29 cellular contexts compared by ENCODE assay signal in genomic region chr3:76040946-76041345, GRCh38.
DNase-seq lines count a peak whose midpoint lies in the region; ATAC-seq, FAIRE-seq and TF ChIP-seq lines count a peak whose summit lies in the region.
"Had no signal": no experiment of that assay in that cellular context is flagged by ENCODE, and none has a peak within 500 bp of the region (broad histone marks: within the 10 kb centered on the region; RNA-seq: fewer than 3 reads in every experiment).

No MANE protein-coding gene starts in this region.

- H3K4me1 Mint-ChIP-seq in astrocyte (ENCODE audit: low read depth, unreplicated experiment): peaks cover 12% of the 10 kb centered on the region
- H3K4me1 Mint-ChIP-seq: activated CD8-positive, alpha-beta memory T cell treated with anti-CD3 and anti-CD28 coated beads, Interleukin-2, amount 10 ng/mL, durations not matched to agents 7 days and 5 days; IgD-negative memory B cell; natural killer cell had no signal

- peaks cover 10% of the 10 kb centered on the region for H3K4me1 ChIP-seq in astrocyte (ENCODE audit: insufficient read depth, low read length)
- H3K4me1 ChIP-seq: gastrocnemius medialis, suprapubic skin, uterus had no signal

- H3K27me3 ChIP-seq in astrocyte (ENCODE audit: insufficient read depth, low read length): no peaks in the 10 kb centered on the region
- H3K27me3 ChIP-seq: gastrocnemius medialis, MG63, suprapubic skin, uterus had no signal

- no peak overlapping the region for H3K4me3 Mint-ChIP-seq in astrocyte (ENCODE audit: unreplicated experiment)
- H3K4me3 Mint-ChIP-seq: activated CD8-positive, alpha-beta memory T cell treated with anti-CD3 and anti-CD28 coated beads, Interleukin-2, amount 10 ng/mL, durations not matched to agents 7 days and 5 days; activated naive CD8-positive, alpha-beta T cell; IgD-negative memory B cell; natural killer cell had no signal

- no peak overlapping the region for H3K4me3 ChIP-seq in AG09309 (ENCODE audit: control insufficient read depth, low read depth, low read length)
- no peak overlapping the region for H3K4me3 ChIP-seq in astrocyte (ENCODE audit: insufficient read depth, low read depth, low read length)
- no peak overlapping the region for H3K4me3 ChIP-seq in fibroblast of pulmonary artery (replicated peaks; ENCODE audit: low read depth, low read length)
- H3K4me3 ChIP-seq: gastrocnemius medialis, GM12878, MG63, suprapubic skin, uterus had no signal

- H3K27ac ChIP-seq in astrocyte (ENCODE audit: low read depth, low read length): no peak overlapping the region
- H3K27ac ChIP-seq: gastrocnemius medialis, parathyroid adenoma, suprapubic skin, uterus had no signal

- no peak overlapping the region for H3K9ac ChIP-seq in astrocyte (ENCODE audit: low read length)
- H3K9ac ChIP-seq: parathyroid adenoma had no signal

- H3K36me3 Mint-ChIP-seq in astrocyte (ENCODE audit: low read depth, unreplicated experiment): no peaks in the 10 kb centered on the region
- H3K36me3 Mint-ChIP-seq: activated CD8-positive, alpha-beta memory T cell treated with anti-CD3 and anti-CD28 coated beads, Interleukin-2, amount 10 ng/mL, durations not matched to agents 7 days and 5 days; activated naive CD8-positive, alpha-beta T cell; IgD-negative memory B cell; natural killer cell had no signal

- DNase-seq in AG09309 (ENCODE audit: low read depth) (peak; percentile 35), HS-5 (ENCODE audit: low read depth) (peak; percentile 58), astrocyte (ENCODE audit: low read depth) (peak; percentile 57), fibroblast of pulmonary artery (ENCODE audit: low read depth) (peak; percentile 22), retina (no peak), left cardiac atrium (no peak), NCI-H510A (lab: John Stamatoyannopoulos, UW) (no peak)
- DNase-seq: activated CD4-positive, alpha-beta T cell treated with anti-CD3 and anti-CD28 coated beads for 48 hours; activated CD8-positive, alpha-beta memory T cell treated with anti-CD3 and anti-CD28 coated beads, Interleukin-2, amount 10 ng/mL, durations not matched to agents 7 days and 5 days; dermis blood vessel endothelial cell; gastrocnemius medialis; GF-D8; kidney glomerular epithelial cell; mesenchymal stem cell; MG63; natural killer cell; NCI-H1436; NCI-H2171; NCI-H526 treated with DMSO at 0.1 percent for 48 hours; uterus had no signal

- H4K20me1 ChIP-seq in astrocyte (ENCODE audit: insufficient read depth, low read length): no peaks in the 10 kb centered on the region

- H3K79me2 ChIP-seq in astrocyte (ENCODE audit: insufficient read depth, low read length): no peaks in the 10 kb centered on the region
- H3K79me2 ChIP-seq: parathyroid adenoma had no signal

- H3K4me2 ChIP-seq in astrocyte (ENCODE audit: low read length): peak overlapping the region; percentile 24

- no peak for TF ChIP-seq CTCF in AG09309 (IDR thresholded peaks at IDR 0.05; ENCODE audit: control insufficient read depth, insufficient read depth, low read depth, low read length, missing control alignments)
- TF ChIP-seq CTCF in astrocyte (IDR thresholded peaks at IDR 0.05; ENCODE audit: insufficient read depth, low read depth, low read length): no peak
- no peak for TF ChIP-seq CTCF in fibroblast of pulmonary artery (IDR thresholded peaks at IDR 0.05; ENCODE audit: low read length, missing control alignments)

- H3K27ac Mint-ChIP-seq in astrocyte (ENCODE audit: unreplicated experiment): no peak overlapping the region
- H3K27ac Mint-ChIP-seq: activated CD8-positive, alpha-beta memory T cell treated with anti-CD3 and anti-CD28 coated beads, Interleukin-2, amount 10 ng/mL, durations not matched to agents 7 days and 5 days; activated naive CD8-positive, alpha-beta T cell; IgD-negative memory B cell; natural killer cell had no signal

- H3K36me3 ChIP-seq in astrocyte (ENCODE audit: insufficient read depth, low read length): no peaks in the 10 kb centered on the region
- H3K36me3 ChIP-seq: gastrocnemius medialis, MG63, suprapubic skin, uterus had no signal

- ATAC-seq in left cardiac atrium (no peak), HG03095 (IDR thresholded peaks at IDR 0.05; ENCODE audit: unreplicated experiment) (no peak)
- ATAC-seq: activated CD8-positive, alpha-beta memory T cell treated with anti-CD3 and anti-CD28 coated beads, Interleukin-2, amount 10 ng/mL, durations not matched to agents 7 days and 5 days; gastrocnemius medialis; GM12878; natural killer cell; sciatic nerve had no signal

- peak; percentile 20 for FAIRE-seq in astrocyte (lab: Jason Lieb, UNC)
- FAIRE-seq: bronchial epithelial cell, GM12878, TTC549 had no signal

- no peaks in the 10 kb centered on the region for H3K27me3 Mint-ChIP-seq in astrocyte (ENCODE audit: low read depth, unreplicated experiment)
- H3K27me3 Mint-ChIP-seq: activated CD8-positive, alpha-beta memory T cell treated with anti-CD3 and anti-CD28 coated beads, Interleukin-2, amount 10 ng/mL, durations not matched to agents 7 days and 5 days; activated naive CD8-positive, alpha-beta T cell; IgD-negative memory B cell had no signal

- H3K9me3 Mint-ChIP-seq in astrocyte (ENCODE audit: unreplicated experiment): no peaks in the 10 kb centered on the region

- intact Hi-C loops in left cardiac atrium (cut with DNase I): no loop called here

- H2AFZ ChIP-seq in astrocyte (ENCODE audit: low read depth, low read length): no peak overlapping the region
- H2AFZ ChIP-seq: parathyroid adenoma had no signal

- no peaks in the 10 kb centered on the region for H3K9me3 ChIP-seq in astrocyte (ENCODE audit: insufficient read depth, low read depth, low read length)
- H3K9me3 ChIP-seq: gastrocnemius medialis, MG63, suprapubic skin, uterus had no signal

Comparison
In these comparisons a context has a peak if more than half of its experiments do, and no peak if none do; other contexts are left out.
1. DNase-seq: peak in AG09309 (single experiment), HS-5 (single experiment), astrocyte (single experiment) and fibroblast of pulmonary artery (single experiment); none in retina (single experiment), left cardiac atrium (single experiment) and NCI-H510A (single experiment).